In genomic region chr1:204036882-204037645, GRCh38 we compare ENCODE assay signal across 1 cellular context.
TF ChIP-seq lines count a peak whose summit lies in the region.

No MANE protein-coding gene starts in this region.

TF ChIP-seq in HepG2, 621 proteins besides CTCF, POLR2A, EP300 and RAD21 (continued from another document):
- TF ChIP-seq ZNF616 (CRISPR knock-in tag; IDR thresholded peaks at IDR 0.05; ENCODE audit: low read depth) (no peak), PHF8 (CRISPR knock-in tag; IDR thresholded peaks at IDR 0.05) (no peak), SIX1 (CRISPR knock-in tag; IDR thresholded peaks at IDR 0.05; ENCODE audit: borderline replicate concordance) (no peak), BCL3 (CRISPR knock-in tag; IDR thresholded peaks at IDR 0.05) (no peak), CBX2 (IDR thresholded peaks at IDR 0.05; ENCODE audit: low read depth, low read length) (no peak), CBX2 (CRISPR knock-in tag; IDR thresholded peaks at IDR 0.05; ENCODE audit: low read depth) (no peak), FOXO1 (CRISPR knock-in tag; IDR thresholded peaks at IDR 0.05) (no peak), ZNF878 (CRISPR knock-in tag; IDR thresholded peaks at IDR 0.05) (no peak), BORCS8-MEF2B (CRISPR knock-in tag; IDR thresholded peaks at IDR 0.05) (no peak), MTA3 (CRISPR knock-in tag; IDR thresholded peaks at IDR 0.05) (no peak), UBTF (CRISPR knock-in tag; IDR thresholded peaks at IDR 0.05) (no peak), TFAP4 (IDR thresholded peaks at IDR 0.05; ENCODE audit: borderline replicate concordance, low read depth) (no peak), HNRNPK (IDR thresholded peaks at IDR 0.05; ENCODE audit: low read depth, low read length, poor library complexity, severe bottlenecking) (no peak), ZNF790 (CRISPR knock-in tag; IDR thresholded peaks at IDR 0.05; ENCODE audit: borderline replicate concordance) (no peak), ARNTL (CRISPR knock-in tag; IDR thresholded peaks at IDR 0.05) (no peak)
